Comparison of ENCODE assay signal across 8 cellular contexts in the genomic region with DNA sequence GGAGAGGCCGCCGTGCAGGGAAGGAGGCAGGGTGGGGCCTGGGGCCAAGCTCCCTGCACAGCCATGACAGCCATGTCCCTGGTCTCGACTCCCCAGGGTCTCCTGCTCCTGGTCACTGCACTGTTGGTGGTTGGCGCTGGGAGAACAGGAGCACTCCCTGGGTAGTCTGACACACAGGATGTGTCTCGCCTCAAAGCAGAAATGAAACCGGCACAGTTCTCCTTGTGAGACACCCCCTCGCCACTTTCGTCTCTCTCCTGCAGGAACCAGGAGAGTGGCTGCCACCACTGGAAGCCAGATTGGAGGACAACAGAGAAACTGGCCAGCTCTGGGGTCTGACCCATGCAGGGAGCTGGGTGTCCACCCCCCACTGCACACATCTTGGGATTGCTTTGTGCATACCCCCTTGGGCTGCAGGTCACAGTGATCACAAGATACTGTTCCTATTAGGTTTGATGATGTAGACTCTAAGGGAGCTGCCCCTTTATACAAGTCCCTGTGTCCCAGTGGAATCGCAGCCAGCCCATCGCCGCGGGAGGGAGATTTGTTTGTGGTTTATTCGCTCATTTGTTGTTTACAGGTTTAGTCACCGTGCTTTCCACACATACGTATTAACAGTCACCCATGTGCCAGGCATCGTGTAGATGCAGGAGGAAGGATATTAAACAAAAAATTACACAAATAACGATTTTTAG.
DNase-seq lines count a peak whose midpoint lies in the region; ATAC-seq and TF ChIP-seq lines count a peak whose summit lies in the region.

No MANE protein-coding gene starts in this region.

- no peak overlapping the region for H3K4me3 ChIP-seq in foreskin fibroblast (ENCODE audit: low read depth in 1 of 2, low read length in 2 of 2)

- peak; percentile 69 for ATAC-seq in GM21619 (IDR thresholded peaks at IDR 0.05; ENCODE audit: unreplicated experiment)
- ATAC-seq in HG02973 (IDR thresholded peaks at IDR 0.05; ENCODE audit: unreplicated experiment) = no peak

- TF ChIP-seq CTCF in GM13976 (IDR thresholded peaks at IDR 0.05; ENCODE audit: borderline replicate concordance, control extremely low read depth, extremely low read depth, insufficient read depth, missing control alignments) = peak; percentile 2
- no peak for TF ChIP-seq CTCF in foreskin fibroblast (IDR thresholded peaks at IDR 0.05; ENCODE audit: low read depth, low read length)

- DNase-seq in GM13976 (ENCODE audit: low spot score) (peak; percentile 63), SIG-M5 treated with dmso at 0.1 percent for 504 hours (lab: John Stamatoyannopoulos, UW; ENCODE audit: unreplicated experiment) (peak; percentile 79), midbrain (lab: John Stamatoyannopoulos, UW) (peak; percentile 17), NK-92 (lab: John Stamatoyannopoulos, UW; ENCODE audit: unreplicated experiment) (no peak), foreskin fibroblast (no peak)
- no peak for DNase-seq in effector CD8-positive, alpha-beta T cell (lab: John Stamatoyannopoulos, UW)

- in situ Hi-C loops in GM13976 (cut with MboI; ENCODE audit: low sequenced_read_pairs, unreplicated experiment) = no loop called here

Comparison
In these comparisons a context has a peak if more than half of its experiments do, and no peak if none do; other contexts are left out.
1. DNase-seq: peak in GM13976 (single experiment), SIG-M5 treated with dmso at 0.1 percent for 504 hours (single experiment) and midbrain (single experiment); none in NK-92 (single experiment), foreskin fibroblast (0 of 2) and effector CD8-positive, alpha-beta T cell (single experiment).